In the genomic region with DNA sequence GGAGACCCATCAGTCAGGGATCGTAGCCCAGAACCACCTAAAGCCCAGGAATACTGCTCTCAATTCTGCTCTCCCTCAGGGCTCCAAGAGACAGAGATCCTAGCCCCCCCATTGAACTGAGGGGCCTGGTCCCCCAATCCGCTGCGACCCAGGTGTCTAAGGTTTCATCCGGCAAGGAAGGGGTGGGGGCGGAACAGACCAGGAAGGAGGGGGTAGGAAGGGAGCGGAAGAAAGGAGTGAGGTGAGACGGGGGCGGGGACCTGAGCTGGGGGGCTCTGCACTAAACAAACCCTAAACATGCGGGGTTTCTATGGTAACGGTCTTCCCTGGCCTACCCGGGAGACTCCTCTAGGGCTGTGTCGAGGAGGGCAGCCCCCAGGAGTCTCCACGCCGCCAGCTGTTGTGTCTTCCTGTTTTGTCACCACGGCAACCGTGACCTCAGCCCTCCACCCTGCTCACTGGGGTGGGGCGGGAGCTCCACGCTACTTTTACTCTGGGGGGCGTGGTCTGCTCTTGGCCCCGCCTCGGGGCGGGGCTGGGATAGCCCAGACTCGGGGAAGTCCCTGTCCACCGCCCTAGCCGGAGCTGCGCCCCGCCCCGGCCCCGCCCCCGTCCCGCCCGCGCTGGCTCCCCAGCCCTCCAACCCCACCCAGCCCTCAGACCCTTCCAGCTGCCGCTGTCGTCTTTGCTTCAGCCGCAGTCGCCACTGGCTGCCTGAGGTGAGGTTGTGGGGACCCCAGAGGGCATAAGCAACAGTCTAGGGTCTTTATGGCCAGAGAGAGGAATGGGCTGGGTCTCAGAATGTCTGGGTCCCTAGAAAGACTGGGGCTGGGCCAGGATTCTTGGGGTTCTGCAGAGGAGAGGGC, we compare ENCODE assay signal across 8 cellular contexts. TPM values are rescaled to one million over a fixed set of nuclear protein-coding genes. Genes with fewer than 3 reads are reported as not detected.
DNase-seq lines count a peak whose midpoint lies in the region; ATAC-seq, FAIRE-seq and TF ChIP-seq lines count a peak whose summit lies in the region.

A gene with protein sequence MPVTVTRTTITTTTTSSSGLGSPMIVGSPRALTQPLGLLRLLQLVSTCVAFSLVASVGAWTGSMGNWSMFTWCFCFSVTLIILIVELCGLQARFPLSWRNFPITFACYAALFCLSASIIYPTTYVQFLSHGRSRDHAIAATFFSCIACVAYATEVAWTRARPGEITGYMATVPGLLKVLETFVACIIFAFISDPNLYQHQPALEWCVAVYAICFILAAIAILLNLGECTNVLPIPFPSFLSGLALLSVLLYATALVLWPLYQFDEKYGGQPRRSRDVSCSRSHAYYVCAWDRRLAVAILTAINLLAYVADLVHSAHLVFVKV (plus strand): TSS at position 659 of the 866 bp plus-strand sequence. CDS start 5,647 bp downstream, outside the sequence.

- CTCF ChIA-PET in activated B cell treated with CpG ODN at 0.5 μM for 24 hours (lab: Charles Lee): interaction anchor here (1.0 to 1.2 kb wide), 2 partner anchors 9 to 156 kb away, joined by 3 read pairs; no protein-coding TSS in a partner anchor

- no peak for FAIRE-seq in bronchial epithelial cell (lab: Jason Lieb, UNC)

- H3K27ac ChIP-seq in iPS-20b (ENCODE audit: low read length): peak within 1 kb of the TSS; percentile 78

- H3K9me3 Mint-ChIP-seq in activated B cell treated with CpG ODN at 0.5 μM for 24 hours: no peaks in the 10 kb centered on the region

- TF ChIP-seq CTCF in GM10266 (IDR thresholded peaks at IDR 0.05; ENCODE audit: control insufficient read depth, insufficient read depth, low read depth, missing control alignments) (no peak), activated B cell treated with CpG ODN at 0.5 μM for 24 hours (IDR thresholded peaks at IDR 0.05) (no peak), bronchial epithelial cell (IDR thresholded peaks at IDR 0.05; ENCODE audit: insufficient read depth, low read length, severe bottlenecking) (no peak)

- H3K9me3 ChIP-seq in iPS-20b (ENCODE audit: insufficient read depth, low read depth, low read length) (no peaks in the 10 kb centered on the region), skeletal muscle satellite cell (replicated peaks; ENCODE audit: low read length) (no peaks in the 10 kb centered on the region)

- peak; percentile 99 for DNase-seq in GM10266 (ENCODE audit: extremely low spot score)
- DNase-seq in NCI-H1092 (lab: John Stamatoyannopoulos, UW): peak; percentile 52
- peak; percentile 99 for DNase-seq in activated B cell treated with CpG ODN at 0.5 μM for 24 hours
- DNase-seq in bronchial epithelial cell (ENCODE audit: low read depth): peak; percentile 91
- DNase-seq in NCI-H187 treated with DMSO at 0.1 percent for 48 hours (lab: John Stamatoyannopoulos, UW): no peak

- H3K4me3 ChIP-seq in bronchial epithelial cell (ENCODE audit: low read depth, low read length): peak within 1 kb of the TSS; percentile 60
- peak within 1 kb of the TSS; percentile 96 for H3K4me3 ChIP-seq in iPS-20b (ENCODE audit: low read length)
- H3K4me3 ChIP-seq in skeletal muscle satellite cell (ENCODE audit: low read length): peak within 1 kb of the TSS; percentile 99

- intact Hi-C loops in activated B cell treated with CpG ODN at 0.5 μM for 24 hours (cut with micrococcal nuclease): loop anchor here (1.0 to 5.0 kb wide), 8 partner anchors 12 to 1785 kb away; a partner anchor contains a TSS

- H3K36me3 Mint-ChIP-seq in activated B cell treated with CpG ODN at 0.5 μM for 24 hours (ENCODE audit: low read depth): peaks cover 2% of the 10 kb centered on the region

- peak within 1 kb of the TSS; percentile 91 for H3K4me3 Mint-ChIP-seq in activated B cell treated with CpG ODN at 0.5 μM for 24 hours

- H3K27me3 Mint-ChIP-seq in activated B cell treated with CpG ODN at 0.5 μM for 24 hours: no peaks in the 10 kb centered on the region

- ATAC-seq in HG02571 (IDR thresholded peaks at IDR 0.05; ENCODE audit: unreplicated experiment) (peak; percentile 58), activated B cell treated with CpG ODN at 0.5 μM for 24 hours (ENCODE audit: low read depth) (peak; percentile 65)

- H3K4me1 Mint-ChIP-seq in activated B cell treated with CpG ODN at 0.5 μM for 24 hours: peaks cover 44% of the 10 kb centered on the region

- POLR2A ChIA-PET in activated B cell treated with CpG ODN at 0.5 μM for 24 hours (lab: Charles Lee): interaction anchor here (0.5 to 2.3 kb wide), 9 partner anchors 10 to 1641 kb away, joined by 3 to 10 read pairs (median 4); a partner anchor contains a TSS

- no peaks in the 10 kb centered on the region for H3K36me3 ChIP-seq in bronchial epithelial cell (ENCODE audit: control insufficient read depth, insufficient read depth, low read length)
- H3K36me3 ChIP-seq in iPS-20b (ENCODE audit: insufficient read depth, low read depth, low read length): peaks cover 8% of the 10 kb centered on the region
- peaks cover 5% of the 10 kb centered on the region for H3K36me3 ChIP-seq in skeletal muscle satellite cell (ENCODE audit: insufficient read depth, low read length)

- H3K27ac Mint-ChIP-seq in activated B cell treated with CpG ODN at 0.5 μM for 24 hours: peak within 1 kb of the TSS; percentile 93

- H3K4me2 ChIP-seq in skeletal muscle satellite cell (ENCODE audit: low read length): peak within 1 kb of the TSS; percentile 88

- H3K9ac ChIP-seq in iPS-20b (ENCODE audit: low read depth, low read length): peak within 1 kb of the TSS; percentile 95
- H3K9ac ChIP-seq in skeletal muscle satellite cell (ENCODE audit: low read depth, low read length): peak within 1 kb of the TSS; percentile 100

- H3K4me1 ChIP-seq in iPS-20b (ENCODE audit: insufficient read depth, low read length) (peaks cover 3% of the 10 kb centered on the region; the same call in 1 of the 2 replicates), skeletal muscle satellite cell (ENCODE audit: control insufficient read depth, insufficient read depth, low read length) (peaks cover 25% of the 10 kb centered on the region)

- H3K27me3 ChIP-seq in bronchial epithelial cell (ENCODE audit: control insufficient read depth, insufficient read depth, low read length) (no peaks in the 10 kb centered on the region), iPS-20b (ENCODE audit: insufficient read depth, low read length) (no peaks in the 10 kb centered on the region), skeletal muscle satellite cell (ENCODE audit: control insufficient read depth, insufficient read depth, low read length) (no peaks in the 10 kb centered on the region)

RNA-seq across cellular contexts. Expression of the gene that starts here (rescaled TPM):
- total RNA-seq in activated B cell treated with CpG ODN at 0.5 μM for 24 hours (10.9 and 12.9 TPM in 2 replicates), bronchial epithelial cell (1.3 and 1.4 TPM in 2 replicates)
- 16.7 and 34.1 TPM in 2 replicates for total RNA-seq in skeletal muscle satellite cell (2012; rRNA removed)
